ENCODE assay signal across 6 cellular contexts in genomic region chr17:8189041-8189710, GRCh38. TPM values are rescaled to one million over a fixed set of nuclear protein-coding genes. Genes with fewer than 3 reads are reported as not detected.
A peak's percentile ranks its signal among the peaks of the same experiment; 100 is the strongest.
DNase-seq lines count a peak whose midpoint lies in the region; ATAC-seq and TF ChIP-seq lines count a peak whose summit lies in the region.

No MANE protein-coding gene starts in this region.

- no peak for TF ChIP-seq CTCF in lung (IDR thresholded peaks at IDR 0.05; ENCODE audit: control extremely low read depth, extremely low read depth)

- DNase-seq in H7 (no peak), lung (ENCODE audit: low spot score) (no peak), SKM-1 (lab: John Stamatoyannopoulos, UW; ENCODE audit: unreplicated experiment) (no peak), NCI-H2171 (lab: John Stamatoyannopoulos, UW) (no peak)
- peak; percentile 57 for DNase-seq in activated naive CD4-positive, alpha-beta T cell treated with anti-CD3 and anti-CD28 coated beads, Interleukin-2, amount 10 ng/mL, durations not matched to agents 7 days and 5 days

- no peaks in the 10 kb centered on the region for H3K36me3 Mint-ChIP-seq in activated naive CD4-positive, alpha-beta T cell treated with anti-CD3 and anti-CD28 coated beads, Interleukin-2, amount 10 ng/mL, durations not matched to agents 7 days and 5 days

- H3K27ac Mint-ChIP-seq in activated naive CD4-positive, alpha-beta T cell treated with anti-CD3 and anti-CD28 coated beads, Interleukin-2, amount 10 ng/mL, durations not matched to agents 7 days and 5 days: no peak overlapping the region

- H3K36me3 ChIP-seq in H7 (replicated peaks; ENCODE audit: control insufficient read depth, insufficient read depth, low read length) (no peaks in the 10 kb centered on the region), lung (ENCODE audit: control insufficient read depth in 2 of 2, insufficient read depth in 2 of 2, low read length in 2 of 2) (no peaks in the 10 kb centered on the region)

- H3K9me3 ChIP-seq in lung (ENCODE audit: control insufficient read depth in 2 of 2, insufficient read depth in 1 of 2, low read length in 1 of 2): no peaks in the 10 kb centered on the region

- no peaks in the 10 kb centered on the region for H3K27me3 Mint-ChIP-seq in activated naive CD4-positive, alpha-beta T cell treated with anti-CD3 and anti-CD28 coated beads, Interleukin-2, amount 10 ng/mL, durations not matched to agents 7 days and 5 days

- ATAC-seq in lung (ENCODE audit: insufficient read depth, low FRiP score): no peak
- no peak for ATAC-seq in GM21447 (IDR thresholded peaks at IDR 0.05; ENCODE audit: unreplicated experiment)

- no peak overlapping the region for H3K4me3 Mint-ChIP-seq in activated naive CD4-positive, alpha-beta T cell treated with anti-CD3 and anti-CD28 coated beads, Interleukin-2, amount 10 ng/mL, durations not matched to agents 7 days and 5 days

- peaks cover 10 to 15% of the 10 kb centered on the region in 2 donors for H3K4me1 ChIP-seq in lung (ENCODE audit: control insufficient read depth in 2 of 2, insufficient read depth in 2 of 2, low read length in 2 of 2)

- H3K27ac ChIP-seq in lung (ENCODE audit: low read depth in 1 of 2, low read length in 1 of 2): peak overlapping the region; percentile 93 to 96

- H3K4me1 Mint-ChIP-seq in activated naive CD4-positive, alpha-beta T cell treated with anti-CD3 and anti-CD28 coated beads, Interleukin-2, amount 10 ng/mL, durations not matched to agents 7 days and 5 days: peaks cover 15% of the 10 kb centered on the region

- WGBS in lung, 2 donors: 4 to 5% methylated on average over 46 to 67 of the region's 67 CpGs

- no peaks in the 10 kb centered on the region for H3K9me3 Mint-ChIP-seq in activated naive CD4-positive, alpha-beta T cell treated with anti-CD3 and anti-CD28 coated beads, Interleukin-2, amount 10 ng/mL, durations not matched to agents 7 days and 5 days

- H3K4me3 ChIP-seq in H7 (ENCODE audit: insufficient read depth, low read depth, low read length) (peak overlapping the region; percentile 83), lung (peak overlapping the region; percentile 86)

- CTCF ChIA-PET in activated naive CD4-positive, alpha-beta T cell treated with anti-CD3 and anti-CD28 coated beads, Interleukin-2, amount 10 ng/mL, durations not matched to agents 7 days and 5 days (lab: Charles Lee): interaction anchor here (0.8 to 3.0 kb wide), 6 partner anchors 18 to 113 kb away, joined by 3 to 10 read pairs (median 4); no protein-coding TSS in a partner anchor

- peaks cover 19% of the 10 kb centered on the region for H3K27me3 ChIP-seq in H7 (ENCODE audit: control insufficient read depth, insufficient read depth, low read length)
- no peaks in the 10 kb centered on the region for H3K27me3 ChIP-seq in lung (ENCODE audit: control insufficient read depth, insufficient read depth)

RNA-seq across cellular contexts. Expression of gene BORCS6, which starts 0.8 kb away (rescaled TPM):
- total RNA-seq in H7 (2014; rRNA removed; shearing (Covaris generic)): 9.9 and 10.7 TPM in 2 replicates
- 10 to 100 TPM in 1 of 2 donors, 1 to 10 TPM in 1; 5.3 to 10.8 TPM for total RNA-seq in lung
- 10 to 100 TPM in 1 of 2 donors, 1 to 10 TPM in 1; 5.6 to 10.5 TPM for polyA plus RNA-seq in lung

RNA-seq across cellular contexts. Expression of gene TMEM107, which starts 13.0 kb away (rescaled TPM):
- total RNA-seq in H7 (2014; rRNA removed; shearing (Covaris generic)): 27.7 and 40.7 TPM in 2 replicates
- total RNA-seq in lung: 10 to 100 TPM; 24.4 to 33.1 TPM
- polyA plus RNA-seq in lung: 10 to 100 TPM; 13.2 to 19.0 TPM

RNA-seq across cellular contexts. Expression of gene AURKB, which starts 21.2 kb away (rescaled TPM):
- 209 and 254 TPM in 2 replicates for total RNA-seq in H7 (2014; rRNA removed; shearing (Covaris generic))
- total RNA-seq in lung: 1 to 10 TPM; 2.1 to 3.9 TPM
- 1 to 10 TPM; 3.6 to 5.7 TPM for polyA plus RNA-seq in lung

RNA-seq across cellular contexts. Expression of gene VAMP2, which starts 26.4 kb away (rescaled TPM):
- 7.3 and 10.5 TPM in 2 replicates for total RNA-seq in H7 (2014; rRNA removed; shearing (Covaris generic))
- 10 to 100 TPM; 33.9 to 76.2 TPM for total RNA-seq in lung
- 10 to 100 TPM; 45.4 to 46.2 TPM for polyA plus RNA-seq in lung

RNA-seq across cellular contexts. Expression of gene PER1, which starts 37.0 kb away (rescaled TPM):
- 19.2 and 32.4 TPM in 2 replicates for total RNA-seq in H7 (2014; rRNA removed; shearing (Covaris generic))
- total RNA-seq in lung: 100 to 1,000 TPM; 132 to 238 TPM
- 100 to 1,000 TPM in 1 of 2 donors, 10 to 100 TPM in 1; 93.5 to 126 TPM for polyA plus RNA-seq in lung

Comparison
In these comparisons a context has a peak if more than half of its experiments do, and no peak if none do; other contexts are left out.
1. RNA of gene AURKB, which starts 21.2 kb away (total RNA-seq): 209 to 254 TPM in H7; 2.1 to 3.9 TPM in lung; every median in the first group is over 10 times any median in the second.